ENCODE assay signal across 10 cellular contexts in genomic region chr10:17984056-17984455, GRCh38. TPM values are rescaled to one million over a fixed set of nuclear protein-coding genes. Genes with fewer than 3 reads are reported as not detected.
DNase-seq lines count a peak whose midpoint lies in the region; ATAC-seq, FAIRE-seq and TF ChIP-seq lines count a peak whose summit lies in the region.
"Had no signal": no experiment of that assay in that cellular context is flagged by ENCODE, and none has a peak within 500 bp of the region (broad histone marks: within the 10 kb centered on the region; RNA-seq: fewer than 3 reads in every experiment).

No MANE protein-coding gene starts in this region.

- H3F3A ChIP-seq in PC-9 (ENCODE audit: insufficient read depth, low read depth): no peaks in the 10 kb centered on the region

- DNase-seq in PC-9 (peak; percentile 29 to 35), urothelium cell line (ENCODE audit: low spot score) (peak; percentile 62), OCI-LY7 (ENCODE audit: low spot score) (no peak)
- no peak for DNase-seq in activated CD8-positive, alpha-beta T cell treated with anti-CD3 and anti-CD28 coated beads, Interleukin-2, amount 10 ng/mL, durations not matched to agents 7 days and 5 days
- no peak for DNase-seq in natural killer cell treated with Interleukin-12 subunit alpha and Interleukin-12 subunit beta and Interleukin-15 and Interleukin-18, amount 100 ng/mL, for 72 hours (ENCODE audit: low spot score)

- no peak overlapping the region for H3K27ac ChIP-seq in PC-9
- no peak overlapping the region for H3K27ac ChIP-seq in OCI-LY7 (ENCODE audit: low read depth, low read length, poor library complexity, severe bottlenecking)

- no peak overlapping the region for H3K4me3 ChIP-seq in PC-9
- no peak overlapping the region for H3K4me3 ChIP-seq in OCI-LY7 (ENCODE audit: low read depth, low read length, poor library complexity, severe bottlenecking)

- no peak overlapping the region for H2AFZ ChIP-seq in PC-9
- no peak overlapping the region for H2AFZ ChIP-seq in OCI-LY7 (ENCODE audit: low read length)

- peak; percentile 65 for FAIRE-seq in urothelium cell line (lab: Jason Lieb, UNC)
- FAIRE-seq: H1 had no signal

- H3K9me3 ChIP-seq in PC-9 (ENCODE audit: insufficient read depth, low read depth) (no peaks in the 10 kb centered on the region), OCI-LY7 (ENCODE audit: low read length) (no peaks in the 10 kb centered on the region)

- no peaks in the 10 kb centered on the region for H3K36me3 ChIP-seq in PC-9 (ENCODE audit: low read depth)
- no peaks in the 10 kb centered on the region for H3K36me3 ChIP-seq in OCI-LY7 (ENCODE audit: insufficient read depth, low read length)

- TF ChIP-seq CTCF in PC-9 (conservative IDR thresholded peaks at IDR 0.05) (no peak), OCI-LY7 (conservative IDR thresholded peaks at IDR 0.05; ENCODE audit: low read length) (no peak)

- H4K20me1 ChIP-seq in PC-9 (ENCODE audit: insufficient read depth) (no peaks in the 10 kb centered on the region), OCI-LY7 (ENCODE audit: insufficient read depth, low read length) (no peaks in the 10 kb centered on the region)

- ATAC-seq in GM19397 (IDR thresholded peaks at IDR 0.05; ENCODE audit: unreplicated experiment): peak; percentile 62
- peak; percentile 99 for ATAC-seq in HG03060 (IDR thresholded peaks at IDR 0.05; ENCODE audit: low read depth, unreplicated experiment)
- ATAC-seq in activated CD8-positive, alpha-beta T cell treated with anti-CD3 and anti-CD28 coated beads, Interleukin-2, amount 10 ng/mL, durations not matched to agents 7 days and 5 days: no peak
- ATAC-seq in natural killer cell treated with Interleukin-12 subunit alpha and Interleukin-12 subunit beta and Interleukin-15 and Interleukin-18, amount 100 ng/mL, for 72 hours: no peak
- ATAC-seq: Panc1 had no signal

- POLR2A ChIA-PET in PC-9 (lab: Charles Lee; ENCODE audit: unreplicated experiment): no interaction called here
- POLR2A ChIA-PET in activated CD8-positive, alpha-beta T cell treated with anti-CD3 and anti-CD28 coated beads, Interleukin-2, amount 10 ng/mL, durations not matched to agents 7 days and 5 days (lab: Charles Lee): no interaction called here
- POLR2A ChIA-PET in OCI-LY7 (lab: Charles Lee): no interaction called here

- H3K36me3 Mint-ChIP-seq in activated CD8-positive, alpha-beta T cell treated with anti-CD3 and anti-CD28 coated beads, Interleukin-2, amount 10 ng/mL, durations not matched to agents 7 days and 5 days (ENCODE audit: low read depth): no peaks in the 10 kb centered on the region
- no peaks in the 10 kb centered on the region for H3K36me3 Mint-ChIP-seq in natural killer cell treated with Interleukin-12 subunit alpha and Interleukin-12 subunit beta and Interleukin-15 and Interleukin-18, amount 100 ng/mL, for 72 hours

- no peaks in the 10 kb centered on the region for H3K27me3 ChIP-seq in PC-9 (ENCODE audit: insufficient read depth, low read depth)

- H3K9me3 Mint-ChIP-seq in activated CD8-positive, alpha-beta T cell treated with anti-CD3 and anti-CD28 coated beads, Interleukin-2, amount 10 ng/mL, durations not matched to agents 7 days and 5 days (ENCODE audit: insufficient read depth): no peaks in the 10 kb centered on the region
- H3K9me3 Mint-ChIP-seq in natural killer cell treated with Interleukin-12 subunit alpha and Interleukin-12 subunit beta and Interleukin-15 and Interleukin-18, amount 100 ng/mL, for 72 hours: no peaks in the 10 kb centered on the region

- H3K4me3 Mint-ChIP-seq in activated CD8-positive, alpha-beta T cell treated with anti-CD3 and anti-CD28 coated beads, Interleukin-2, amount 10 ng/mL, durations not matched to agents 7 days and 5 days: no peak overlapping the region
- no peak overlapping the region for H3K4me3 Mint-ChIP-seq in natural killer cell treated with Interleukin-12 subunit alpha and Interleukin-12 subunit beta and Interleukin-15 and Interleukin-18, amount 100 ng/mL, for 72 hours
- H3K4me3 Mint-ChIP-seq: stimulated activated naive CD8-positive, alpha-beta T cell treated with anti-CD3 and anti-CD28 coated beads, Interleukin-15, Interleukin-2, amounts not matched to agents 100 ng/mL and 50 ng/mL, for 24 hours had no signal

- intact Hi-C loops in PC-9 (cut with micrococcal nuclease; ENCODE audit: unreplicated experiment) (loop anchor here (2.0 kb wide), 1 partner anchor 61 kb away; no protein-coding TSS in a partner anchor), OCI-LY7 (cut with micrococcal nuclease; ENCODE audit: unreplicated experiment) (no loop called here)

- CTCF ChIA-PET in PC-9 (lab: Charles Lee): no interaction called here
- CTCF ChIA-PET in activated CD8-positive, alpha-beta T cell treated with anti-CD3 and anti-CD28 coated beads, Interleukin-2, amount 10 ng/mL, durations not matched to agents 7 days and 5 days (lab: Charles Lee): no interaction called here
- CTCF ChIA-PET in OCI-LY7 (lab: Charles Lee; ENCODE audit: unreplicated experiment): no interaction called here

- BruUV-seq in PC-9 (replicated peaks; lab: Mats Ljungman, UMichigan) (no TSS peak), OCI-LY7 (replicated peaks; lab: Mats Ljungman, UMichigan) (no TSS peak)

- H3K4me2 ChIP-seq in PC-9 (no peak overlapping the region), OCI-LY7 (ENCODE audit: low read length) (no peak overlapping the region)

- H3K4me1 ChIP-seq in PC-9 (replicated peaks; ENCODE audit: insufficient read depth) (0 out of 2 replicates have a peak, but pooled peaks cover 11% of the 10 kb centered on the region), OCI-LY7 (ENCODE audit: insufficient read depth, low read length, poor library complexity, severe bottlenecking) (no peaks in the 10 kb centered on the region)

- no peaks in the 10 kb centered on the region for H3K9me2 ChIP-seq in PC-9 (ENCODE audit: insufficient read depth)
- H3K9me2 ChIP-seq in OCI-LY7 (ENCODE audit: insufficient read depth, low read length): no peaks in the 10 kb centered on the region

- no peaks in the 10 kb centered on the region for H3K27me3 Mint-ChIP-seq in activated CD8-positive, alpha-beta T cell treated with anti-CD3 and anti-CD28 coated beads, Interleukin-2, amount 10 ng/mL, durations not matched to agents 7 days and 5 days (ENCODE audit: low read depth)
- no peaks in the 10 kb centered on the region for H3K27me3 Mint-ChIP-seq in natural killer cell treated with Interleukin-12 subunit alpha and Interleukin-12 subunit beta and Interleukin-15 and Interleukin-18, amount 100 ng/mL, for 72 hours
- H3K27me3 Mint-ChIP-seq: stimulated activated naive CD8-positive, alpha-beta T cell treated with anti-CD3 and anti-CD28 coated beads, Interleukin-15, Interleukin-2, amounts not matched to agents 100 ng/mL and 50 ng/mL, for 24 hours had no signal

- no peaks in the 10 kb centered on the region for H3K79me2 ChIP-seq in PC-9 (ENCODE audit: low read depth)
- no peaks in the 10 kb centered on the region for H3K79me2 ChIP-seq in OCI-LY7 (ENCODE audit: insufficient read depth, low read depth, low read length)

- no peaks in the 10 kb centered on the region for H3K4me1 Mint-ChIP-seq in activated CD8-positive, alpha-beta T cell treated with anti-CD3 and anti-CD28 coated beads, Interleukin-2, amount 10 ng/mL, durations not matched to agents 7 days and 5 days (ENCODE audit: low read depth)
- H3K4me1 Mint-ChIP-seq in natural killer cell treated with Interleukin-12 subunit alpha and Interleukin-12 subunit beta and Interleukin-15 and Interleukin-18, amount 100 ng/mL, for 72 hours (ENCODE audit: low read depth in 2 of 2): no peaks in the 10 kb centered on the region

- H3K27ac Mint-ChIP-seq in activated CD8-positive, alpha-beta T cell treated with anti-CD3 and anti-CD28 coated beads, Interleukin-2, amount 10 ng/mL, durations not matched to agents 7 days and 5 days: no peak overlapping the region
- no peak overlapping the region for H3K27ac Mint-ChIP-seq in natural killer cell treated with Interleukin-12 subunit alpha and Interleukin-12 subunit beta and Interleukin-15 and Interleukin-18, amount 100 ng/mL, for 72 hours
- H3K27ac Mint-ChIP-seq: stimulated activated naive CD8-positive, alpha-beta T cell treated with anti-CD3 and anti-CD28 coated beads, Interleukin-15, Interleukin-2, amounts not matched to agents 100 ng/mL and 50 ng/mL, for 24 hours had no signal

RNA-seq across cellular contexts. Expression of gene SLC39A12, which starts 32.3 kb away (rescaled TPM):
- total RNA-seq in PC-9 (2021) (not detected in 2 replicates), OCI-LY7 (2022) (not detected in 2 replicates)
- not detected for total RNA-seq in activated CD8-positive, alpha-beta T cell treated with anti-CD3 and anti-CD28 coated beads, Interleukin-2, amount 10 ng/mL, durations not matched to agents 7 days and 5 days
- total RNA-seq in natural killer cell treated with Interleukin-12 subunit alpha and Interleukin-12 subunit beta and Interleukin-15 and Interleukin-18, amount 100 ng/mL, for 72 hours: not detected
- total RNA-seq in OCI-LY7 (2014; rRNA removed; shearing (Covaris generic)): not detected in 2 replicates
- total RNA-seq: H1 had no signal

Comparison
In these comparisons a context has a peak if more than half of its experiments do, and no peak if none do; other contexts are left out.
1. ATAC-seq: peak in GM19397 (single experiment) and HG03060 (single experiment); none in activated CD8-positive, alpha-beta T cell treated with anti-CD3 and anti-CD28 coated beads, Interleukin-2, amount 10 ng/mL, durations not matched to agents 7 days and 5 days (single experiment) and natural killer cell treated with Interleukin-12 subunit alpha and Interleukin-12 subunit beta and Interleukin-15 and Interleukin-18, amount 100 ng/mL, for 72 hours (0 of 2).
2. DNase-seq: peak in PC-9 (2 of 2) and urothelium cell line (single experiment); none in activated CD8-positive, alpha-beta T cell treated with anti-CD3 and anti-CD28 coated beads, Interleukin-2, amount 10 ng/mL, durations not matched to agents 7 days and 5 days (single experiment), natural killer cell treated with Interleukin-12 subunit alpha and Interleukin-12 subunit beta and Interleukin-15 and Interleukin-18, amount 100 ng/mL, for 72 hours (single experiment) and OCI-LY7 (single experiment).